In genomic region chr21:25848309-25848708, GRCh38 we compare ENCODE assay signal across 8 cellular contexts.
"Had no signal": no experiment of that assay in that cellular context is flagged by ENCODE, and none has a peak within 500 bp of the region (broad histone marks: within the 10 kb centered on the region; RNA-seq: fewer than 3 reads in every experiment).

No MANE protein-coding gene starts in this region.

- H3K4me3 ChIP-seq: GM23248, GM23338, HAP-1 had no signal

- H3K36me3 ChIP-seq: HAP-1 had no signal

- DNase-seq: GM23248, GOT3, H7, H9, HCEC 1CT, HFFc6 had no signal

- H3K27ac ChIP-seq: GM23248 had no signal

- H3K4me1 ChIP-seq: HAP-1 had no signal
